11 cellular contexts compared by ENCODE assay signal in the genomic region with DNA sequence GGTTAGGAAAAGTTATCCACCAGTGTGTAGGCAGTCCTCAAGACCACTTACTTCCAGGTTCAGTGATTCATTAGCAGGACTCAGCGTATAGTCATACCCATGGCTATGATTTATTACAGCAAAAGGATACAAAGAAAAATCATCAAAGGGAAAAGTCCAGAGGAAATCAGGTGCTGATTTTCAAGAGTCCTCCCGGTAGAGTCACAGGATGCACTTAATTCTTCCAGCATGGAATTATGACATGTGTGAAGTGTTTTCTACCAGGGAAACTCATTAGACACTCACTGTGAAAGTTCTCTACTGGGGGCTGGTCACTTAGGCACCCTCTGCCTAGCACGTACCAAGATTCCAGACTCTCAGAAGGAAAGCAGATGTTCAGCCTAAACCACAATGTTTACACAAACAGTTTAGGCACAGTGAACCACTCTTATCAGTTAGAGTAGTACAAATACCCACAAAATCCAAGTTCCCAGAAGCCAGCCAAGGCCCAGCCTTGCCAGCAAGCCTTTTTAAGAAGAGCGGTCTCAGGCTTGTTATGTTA. TPM values are rescaled to one million over a fixed set of nuclear protein-coding genes. Genes with fewer than 3 reads are reported as not detected.
A peak's percentile ranks its signal among the peaks of the same experiment; 100 is the strongest.
DNase-seq lines count a peak whose midpoint lies in the region; ATAC-seq, FAIRE-seq and TF ChIP-seq lines count a peak whose summit lies in the region.
"Had no signal": no experiment of that assay in that cellular context is flagged by ENCODE, and none has a peak within 500 bp of the region (broad histone marks: within the 10 kb centered on the region; RNA-seq: fewer than 3 reads in every experiment).

No MANE protein-coding gene starts in this region.

- peak overlapping the region; percentile 97 for H3K27ac ChIP-seq in IMR-90 (ENCODE audit: insufficient read depth, low read length)
- peak overlapping the region; percentile 45 for H3K27ac ChIP-seq in muscle layer of colon (ENCODE audit: low read depth, low read length)

- POLR2A ChIA-PET in AG04449 (lab: Yijun Ruan, JAX) (interaction anchor here (1.2 kb wide), 1 partner anchor 435 kb away, joined by 7 read pairs; no protein-coding TSS in a partner anchor), IMR-90 (lab: Charles Lee; ENCODE audit: unreplicated experiment) (no interaction called here)

- CTCF ChIA-PET in AG04449 (lab: Yijun Ruan, JAX), result interaction anchor here (0.8 to 1.9 kb wide), 2 partner anchors 10 to 18 kb away, joined by 3 to 14 read pairs; a partner anchor contains a TSS
- CTCF ChIA-PET in IMR-90 (lab: Yijun Ruan, JAX), result interaction anchor here (0.6 kb wide), 1 partner anchor 82 kb away, joined by 4 read pairs; no protein-coding TSS in a partner anchor

- BruUV-seq in IMR-90 (replicated peaks; lab: Mats Ljungman, UMichigan), result no TSS peak

- TF ChIP-seq RAD21 in IMR-90 (IDR thresholded peaks at IDR 0.05; ENCODE audit: low read length), result no peak

- H4K20me1 ChIP-seq in IMR-90 (ENCODE audit: insufficient read depth, low read length), result peaks cover 11% of the 10 kb centered on the region

- peak overlapping the region; percentile 90 for H4K5ac ChIP-seq in IMR-90 (ENCODE audit: low read depth, low read length)

- peak overlapping the region; percentile 95 for H2BK5ac ChIP-seq in IMR-90 (ENCODE audit: low read depth, low read length, poor library complexity, severe bottlenecking)

- H2AK9ac ChIP-seq in IMR-90 (replicated peaks; ENCODE audit: low read depth, low read length, poor library complexity), result peak overlapping the region; percentile 62

- peak overlapping the region; percentile 95 for H2BK20ac ChIP-seq in IMR-90 (ENCODE audit: low read depth, low read length)

- no peaks in the 10 kb centered on the region for H3K36me3 ChIP-seq in IMR-90 (ENCODE audit: control insufficient read depth, insufficient read depth, low read length)
- H3K36me3 ChIP-seq in bronchial epithelial cell (ENCODE audit: control insufficient read depth, insufficient read depth, low read length), result no peaks in the 10 kb centered on the region
- H3K36me3 ChIP-seq in muscle layer of colon (ENCODE audit: insufficient read depth, low read length), result no peaks in the 10 kb centered on the region

- no peak overlapping the region for H3K4me3 ChIP-seq in AG04449 (ENCODE audit: low read depth, low read length)
- no peak overlapping the region for H3K4me3 ChIP-seq in IMR-90 (ENCODE audit: insufficient read depth, low read depth, low read length)
- H3K4me3 ChIP-seq in bronchial epithelial cell (ENCODE audit: low read depth, low read length), result no peak overlapping the region
- H3K4me3 ChIP-seq in muscle layer of colon (ENCODE audit: low read depth in 1 of 2, low read length in 2 of 2), result no peak overlapping the region

- peak overlapping the region; percentile 99 for H4K91ac ChIP-seq in IMR-90 (ENCODE audit: insufficient read depth, low read depth, low read length)

- H3K14ac ChIP-seq in IMR-90 (replicated peaks; ENCODE audit: low read depth, low read length), result peak overlapping the region; percentile 87

- H3K9ac ChIP-seq in IMR-90 (ENCODE audit: low read depth, low read length) (peak overlapping the region; percentile 41), muscle layer of colon (ENCODE audit: low read length) (no peak overlapping the region)

- H3K4me2 ChIP-seq in IMR-90 (ENCODE audit: low read depth, low read length), result peak overlapping the region; percentile 46

- FAIRE-seq in bronchial epithelial cell (lab: Jason Lieb, UNC), result no peak

- no peaks in the 10 kb centered on the region for H3K79me1 ChIP-seq in IMR-90 (ENCODE audit: low read depth in 1 of 2, low read length in 2 of 2)

- peak overlapping the region; percentile 96; the same call in 2 of the 3 replicates for H2BK15ac ChIP-seq in IMR-90 (ENCODE audit: low read depth, low read length)

- dilution Hi-C loops in IMR-90 (cut with HindIII; ENCODE audit: low sequenced_read_pairs, unreplicated experiment), result no loop called here

- peak overlapping the region; percentile 42 for H3K56ac ChIP-seq in IMR-90 (ENCODE audit: extremely low read depth, insufficient read depth, low read length)

- H3K4me1 ChIP-seq in IMR-90 (ENCODE audit: control insufficient read depth, insufficient read depth, low read length) (peaks cover 43% of the 10 kb centered on the region), muscle layer of colon (ENCODE audit: insufficient read depth, low read length) (peaks cover 59% of the 10 kb centered on the region)

- no peak for TF ChIP-seq POLR2A in IMR-90 (IDR thresholded peaks at IDR 0.05; ENCODE audit: low read depth, low read length)

- no CpG with 5 or more reads among the region's 4 CpGs for WGBS in IMR-90 (ENCODE audit: extremely low coverage in 2 of 2, insufficient read length in 1 of 2), 2 experiments

- peak overlapping the region; percentile 92 for H2BK120ac ChIP-seq in IMR-90 (ENCODE audit: low read depth, low read length)

- in situ Hi-C loops in IMR-90 (cut with MboI; ENCODE audit: low sequenced_read_pairs), result loop anchor here (25.0 kb wide), 3 partner anchors 744 to 1844 kb away; a partner anchor contains a TSS

- intact Hi-C loops in IMR-90 (cut with micrococcal nuclease), result no loop called here

- H3K27me3 ChIP-seq in IMR-90 (ENCODE audit: control insufficient read depth, insufficient read depth, low read length) (peaks cover 4% of the 10 kb centered on the region), bronchial epithelial cell (ENCODE audit: control insufficient read depth, insufficient read depth, low read length) (no peaks in the 10 kb centered on the region), muscle layer of colon (ENCODE audit: control insufficient read depth in 1 of 2, insufficient read depth in 2 of 2, low read length in 2 of 2) (no peaks in the 10 kb centered on the region)

- peak overlapping the region; percentile 93 for H3K23ac ChIP-seq in IMR-90 (ENCODE audit: low read depth, low read length)

- H2AFZ ChIP-seq in IMR-90 (replicated peaks; ENCODE audit: low read length, poor library complexity), result no peak overlapping the region

- H3K9me3 ChIP-seq in IMR-90 (ENCODE audit: control insufficient read depth, insufficient read depth, low read length) (no peaks in the 10 kb centered on the region), muscle layer of colon (ENCODE audit: low read length) (no peaks in the 10 kb centered on the region)

- H3K9me1 ChIP-seq in IMR-90 (ENCODE audit: insufficient read depth, low read length), result peaks cover 31% of the 10 kb centered on the region

- TF ChIP-seq CTCF in AG04449 (IDR thresholded peaks at IDR 0.05; ENCODE audit: insufficient read depth, low read length, missing control alignments) (no peak), IMR-90 (conservative IDR thresholded peaks at IDR 0.05; ENCODE audit: low read depth, low read length) (no peak), bronchial epithelial cell (IDR thresholded peaks at IDR 0.05; ENCODE audit: insufficient read depth, low read length, severe bottlenecking) (no peak)

- H3K4ac ChIP-seq in IMR-90 (ENCODE audit: low read depth, low read length), result peak overlapping the region; percentile 96

- H3K18ac ChIP-seq in IMR-90 (ENCODE audit: low read depth, low read length), result peak overlapping the region; percentile 96

- ATAC-seq in IMR-90 (ENCODE audit: low read depth), result peak; percentile 53
- ATAC-seq: activated CD8-positive, alpha-beta T cell treated with anti-CD3 and anti-CD28 coated beads for 36 hours had no signal

- H2AK5ac ChIP-seq in IMR-90 (ENCODE audit: low read depth, low read length), result peak overlapping the region; percentile 98; the same call in 1 of the 2 replicates

- peak; percentile 87 for DNase-seq in AG04449 (ENCODE audit: low read depth, low spot score)
- DNase-seq in IMR-90, result peak; percentile 95
- peak; percentile 97 for DNase-seq in bronchial epithelial cell (ENCODE audit: low read depth)
- DNase-seq in hippocampal formation (lab: John Stamatoyannopoulos, UW), result no peak
- DNase-seq in NCI-H1048 (lab: John Stamatoyannopoulos, UW), result no peak
- DNase-seq in activated CD4-positive, CD25-positive, alpha-beta regulatory T cell (lab: John Stamatoyannopoulos, UW), result no peak
- DNase-seq in NCI-H1105 treated with DMSO at 0.1 percent for 48 hours (lab: John Stamatoyannopoulos, UW), result no peak
- DNase-seq: activated CD8-positive, alpha-beta T cell treated with anti-CD3 and anti-CD28 coated beads for 36 hours; CD4-positive, alpha-beta memory T cell had no signal

- peak overlapping the region; percentile 91 to 96; a peak in 3 of 4 replicates for H4K8ac ChIP-seq in IMR-90 (ENCODE audit: low read depth in 2 of 2, low read length in 2 of 2)

RNA-seq across cellular contexts. Expression of a gene that starts 10.2 kb away (rescaled TPM):
- total RNA-seq in IMR-90 (2012; rRNA removed) (0.18 TPM in 1 of 2 replicates, not detected in the other), bronchial epithelial cell (not detected in 2 replicates)
- 0.87 and 1.4 TPM in 2 replicates for polyA plus RNA-seq in IMR-90 (2012; rRNA removed)
- 0.52 and 2.9 TPM in 2 replicates for polyA plus RNA-seq in IMR-90 (2012; cell fraction: cytosol; rRNA removed)
- 0.23 and 1.6 TPM in 2 replicates for polyA plus RNA-seq in IMR-90 (2012; cell fraction: nucleus; rRNA removed; ENCODE audit: low replicate concordance)
- total RNA-seq: CD4-positive, alpha-beta memory T cell had no signal
- polyA plus RNA-seq: CD4-positive, alpha-beta memory T cell had no signal

RNA-seq across cellular contexts. Expression of a gene that starts 10.3 kb away (rescaled TPM):
- total RNA-seq in IMR-90 (2012; rRNA removed), result 17.8 and 19.4 TPM in 2 replicates
- polyA plus RNA-seq in IMR-90 (2012; rRNA removed), result 51.0 and 53.7 TPM in 2 replicates
- 54.6 and 56.6 TPM in 2 replicates for polyA plus RNA-seq in IMR-90 (2012; cell fraction: cytosol; rRNA removed)
- 25.1 and 42.2 TPM in 2 replicates for polyA plus RNA-seq in IMR-90 (2012; cell fraction: nucleus; rRNA removed; ENCODE audit: low replicate concordance)
- 13.4 and 14.1 TPM in 2 replicates for total RNA-seq in bronchial epithelial cell

RNA-seq across cellular contexts. Expression of a gene that starts 31.0 kb away (rescaled TPM):
- total RNA-seq in IMR-90 (2012; rRNA removed) (43.4 and 43.6 TPM in 2 replicates), bronchial epithelial cell (0.26 and 1.8 TPM in 2 replicates)
- polyA plus RNA-seq in IMR-90 (2012; rRNA removed), result 120 and 124 TPM in 2 replicates
- polyA plus RNA-seq in IMR-90 (2012; cell fraction: cytosol; rRNA removed), result 90.8 and 151 TPM in 2 replicates
- 24.4 and 32.9 TPM in 2 replicates for polyA plus RNA-seq in IMR-90 (2012; cell fraction: nucleus; rRNA removed; ENCODE audit: low replicate concordance)

RNA-seq across cellular contexts. Expression of a gene that starts 45.7 kb away (rescaled TPM):
- total RNA-seq in IMR-90 (2012; rRNA removed) (0.28 TPM in 1 of 2 replicates, not detected in the other), bronchial epithelial cell (0.38 TPM in 1 of 2 replicates, not detected in the other)
- 0.46 and 0.53 TPM in 2 replicates for polyA plus RNA-seq in IMR-90 (2012; rRNA removed)
- polyA plus RNA-seq in IMR-90 (2012; cell fraction: cytosol; rRNA removed), result 0.31 and 0.44 TPM in 2 replicates
- 1.8 and 4.5 TPM in 2 replicates for polyA plus RNA-seq in IMR-90 (2012; cell fraction: nucleus; rRNA removed; ENCODE audit: low replicate concordance)
- total RNA-seq: activated CD8-positive, alpha-beta T cell treated with anti-CD3 and anti-CD28 coated beads for 36 hours; CD4-positive, alpha-beta memory T cell; epithelial cell of proximal tubule had no signal

RNA-seq across cellular contexts. Expression of a gene that starts 52.1 kb away (rescaled TPM):
- 10.0 and 11.1 TPM in 2 replicates for total RNA-seq in IMR-90 (2012; rRNA removed)
- polyA plus RNA-seq in IMR-90 (2012; rRNA removed), result 17.9 and 19.2 TPM in 2 replicates
- 29.5 and 31.6 TPM in 2 replicates for polyA plus RNA-seq in IMR-90 (2012; cell fraction: cytosol; rRNA removed)
- 25.5 and 46.9 TPM in 2 replicates for polyA plus RNA-seq in IMR-90 (2012; cell fraction: nucleus; rRNA removed; ENCODE audit: low replicate concordance)
- 6.8 and 15.5 TPM in 2 replicates for total RNA-seq in bronchial epithelial cell

Comparison
In these comparisons a context has a peak if more than half of its experiments do, and no peak if none do; other contexts are left out.
1. DNase-seq: peak in AG04449 (single experiment), IMR-90 (single experiment) and bronchial epithelial cell (single experiment); none in hippocampal formation (0 of 2), NCI-H1048 (single experiment), activated CD4-positive, CD25-positive, alpha-beta regulatory T cell (0 of 4) and NCI-H1105 treated with DMSO at 0.1 percent for 48 hours (single experiment).
2. RNA of a gene that starts 31.0 kb away (total RNA-seq): 43.4 to 43.6 TPM in IMR-90; 0.26 to 1.8 TPM in bronchial epithelial cell; every median in the first group is over 10 times any median in the second.